Comparison of ENCODE assay signal across 9 cellular contexts in genomic region chr17:7133424-7133823, GRCh38. TPM values are rescaled to one million over a fixed set of nuclear protein-coding genes. Genes with fewer than 3 reads are reported as not detected.
A peak's percentile ranks its signal among the peaks of the same experiment; 100 is the strongest.
DNase-seq lines count a peak whose midpoint lies in the region; ATAC-seq and TF ChIP-seq lines count a peak whose summit lies in the region.
"Had no signal": no experiment of that assay in that cellular context is flagged by ENCODE, and none has a peak within 500 bp of the region (broad histone marks: within the 10 kb centered on the region; RNA-seq: fewer than 3 reads in every experiment).

No MANE protein-coding gene starts in this region.

- ATAC-seq in left cardiac atrium (peak in 1 of 2 donors; percentile 19), HG03469 (IDR thresholded peaks at IDR 0.05; ENCODE audit: unreplicated experiment) (no peak), GM18870 (IDR thresholded peaks at IDR 0.05; ENCODE audit: unreplicated experiment) (no peak)

- H3K4me1 Mint-ChIP-seq in IgD-negative memory B cell = peaks cover 27 to 31% (median 28%) of the 10 kb centered on the region in 3 donors

- peak overlapping the region; percentile 80 to 94 (median 86) for H3K4me3 Mint-ChIP-seq in IgD-negative memory B cell

- H3K27me3 Mint-ChIP-seq in IgD-negative memory B cell = peaks cover 9% of the 10 kb centered on the region

- DNase-seq in AG09319 (ENCODE audit: extremely low read depth, low read depth) (no peak), left cardiac atrium (peak; percentile 47), NCI-H128 (lab: John Stamatoyannopoulos, UW; ENCODE audit: unreplicated experiment) (no peak)
- DNase-seq in activated CD8-positive, alpha-beta memory T cell treated with anti-CD3 and anti-CD28 coated beads, Interleukin-2, amount 50 U/mL, for 48 hours = peak; percentile 67
- peak in 2 of 3 donors; percentile 3 to 33 for DNase-seq in stimulated activated CD4-positive, alpha-beta T cell treated with anti-CD3 and anti-CD28 coated beads, TNF-alpha, amount 100 ng/mL, for 48 hours (ENCODE audit: low read depth in 3 of 3)

- peak; percentile 35 for TF ChIP-seq CTCF in AG09319 (IDR thresholded peaks at IDR 0.05; ENCODE audit: low read depth, low read length)

- intact Hi-C loops in left cardiac atrium (cut with DNase I) = loop anchor here in 1 of 2 donors (10.0 kb wide), 1 partner anchor 219 kb away; no protein-coding TSS in a partner anchor

- no peaks in the 10 kb centered on the region for H3K9me3 Mint-ChIP-seq in IgD-negative memory B cell

- H3K36me3 Mint-ChIP-seq in IgD-negative memory B cell = no peaks in the 10 kb centered on the region

- H3K27ac Mint-ChIP-seq in IgD-negative memory B cell = peak overlapping the region; percentile 98 to 99 (median 99)

RNA-seq across cellular contexts. Expression of gene ASGR2, which starts 18.8 kb away (rescaled TPM):
- 0.60 TPM for polyA plus RNA-seq in IgD-negative memory B cell
- total RNA-seq in left cardiac atrium = under 1 TPM; 0.62 to 0.68 TPM
- total RNA-seq: epithelial cell of proximal tubule had no signal

RNA-seq across cellular contexts. Expression of gene ASGR1, which starts 45.7 kb away (rescaled TPM):
- polyA plus RNA-seq in IgD-negative memory B cell = 0.50 TPM
- under 1 TPM; 0.68 TPM for total RNA-seq in left cardiac atrium

RNA-seq across cellular contexts. Expression of gene CLEC10A, which starts 53.4 kb away (rescaled TPM):
- polyA plus RNA-seq in IgD-negative memory B cell = not detected
- total RNA-seq in left cardiac atrium = 10 to 100 TPM in 1 of 2 donors, 1 to 10 TPM in 1; 6.6 to 13.4 TPM
- total RNA-seq: epithelial cell of proximal tubule had no signal

Comparison
In these comparisons a context has a peak if more than half of its experiments do, and no peak if none do; other contexts are left out.
1. DNase-seq: peak in activated CD8-positive, alpha-beta memory T cell treated with anti-CD3 and anti-CD28 coated beads, Interleukin-2, amount 50 U/mL, for 48 hours (single experiment), left cardiac atrium (single experiment) and stimulated activated CD4-positive, alpha-beta T cell treated with anti-CD3 and anti-CD28 coated beads, TNF-alpha, amount 100 ng/mL, for 48 hours (2 of 3); none in AG09319 (single experiment) and NCI-H128 (single experiment).